ENCODE assay signal across 1 cellular context in the genomic region with DNA sequence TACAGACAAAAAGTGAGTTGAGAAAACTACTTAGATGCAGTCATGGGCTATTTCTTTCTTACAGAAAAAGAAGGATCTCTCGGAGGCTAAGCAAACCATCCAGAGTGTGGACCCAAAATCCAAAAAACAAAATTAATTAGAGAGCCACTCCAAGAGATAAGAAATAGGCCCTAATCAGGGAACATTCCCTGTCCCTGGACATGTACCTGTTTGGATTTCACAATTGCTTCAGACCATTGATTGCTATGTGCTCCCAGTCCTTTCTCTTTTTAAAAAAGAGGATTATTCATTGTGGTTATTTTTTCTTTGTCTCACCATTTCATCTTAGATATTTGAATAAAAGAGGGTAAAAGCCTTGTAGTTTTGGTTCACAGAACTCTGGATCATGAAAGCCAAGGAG.
TF ChIP-seq lines count a peak whose summit lies in the region.

No MANE protein-coding gene starts in this region.

TF ChIP-seq in HepG2, 621 proteins besides CTCF, POLR2A, EP300 and RAD21 (continued from another document):
- TF ChIP-seq, protein P1, sequence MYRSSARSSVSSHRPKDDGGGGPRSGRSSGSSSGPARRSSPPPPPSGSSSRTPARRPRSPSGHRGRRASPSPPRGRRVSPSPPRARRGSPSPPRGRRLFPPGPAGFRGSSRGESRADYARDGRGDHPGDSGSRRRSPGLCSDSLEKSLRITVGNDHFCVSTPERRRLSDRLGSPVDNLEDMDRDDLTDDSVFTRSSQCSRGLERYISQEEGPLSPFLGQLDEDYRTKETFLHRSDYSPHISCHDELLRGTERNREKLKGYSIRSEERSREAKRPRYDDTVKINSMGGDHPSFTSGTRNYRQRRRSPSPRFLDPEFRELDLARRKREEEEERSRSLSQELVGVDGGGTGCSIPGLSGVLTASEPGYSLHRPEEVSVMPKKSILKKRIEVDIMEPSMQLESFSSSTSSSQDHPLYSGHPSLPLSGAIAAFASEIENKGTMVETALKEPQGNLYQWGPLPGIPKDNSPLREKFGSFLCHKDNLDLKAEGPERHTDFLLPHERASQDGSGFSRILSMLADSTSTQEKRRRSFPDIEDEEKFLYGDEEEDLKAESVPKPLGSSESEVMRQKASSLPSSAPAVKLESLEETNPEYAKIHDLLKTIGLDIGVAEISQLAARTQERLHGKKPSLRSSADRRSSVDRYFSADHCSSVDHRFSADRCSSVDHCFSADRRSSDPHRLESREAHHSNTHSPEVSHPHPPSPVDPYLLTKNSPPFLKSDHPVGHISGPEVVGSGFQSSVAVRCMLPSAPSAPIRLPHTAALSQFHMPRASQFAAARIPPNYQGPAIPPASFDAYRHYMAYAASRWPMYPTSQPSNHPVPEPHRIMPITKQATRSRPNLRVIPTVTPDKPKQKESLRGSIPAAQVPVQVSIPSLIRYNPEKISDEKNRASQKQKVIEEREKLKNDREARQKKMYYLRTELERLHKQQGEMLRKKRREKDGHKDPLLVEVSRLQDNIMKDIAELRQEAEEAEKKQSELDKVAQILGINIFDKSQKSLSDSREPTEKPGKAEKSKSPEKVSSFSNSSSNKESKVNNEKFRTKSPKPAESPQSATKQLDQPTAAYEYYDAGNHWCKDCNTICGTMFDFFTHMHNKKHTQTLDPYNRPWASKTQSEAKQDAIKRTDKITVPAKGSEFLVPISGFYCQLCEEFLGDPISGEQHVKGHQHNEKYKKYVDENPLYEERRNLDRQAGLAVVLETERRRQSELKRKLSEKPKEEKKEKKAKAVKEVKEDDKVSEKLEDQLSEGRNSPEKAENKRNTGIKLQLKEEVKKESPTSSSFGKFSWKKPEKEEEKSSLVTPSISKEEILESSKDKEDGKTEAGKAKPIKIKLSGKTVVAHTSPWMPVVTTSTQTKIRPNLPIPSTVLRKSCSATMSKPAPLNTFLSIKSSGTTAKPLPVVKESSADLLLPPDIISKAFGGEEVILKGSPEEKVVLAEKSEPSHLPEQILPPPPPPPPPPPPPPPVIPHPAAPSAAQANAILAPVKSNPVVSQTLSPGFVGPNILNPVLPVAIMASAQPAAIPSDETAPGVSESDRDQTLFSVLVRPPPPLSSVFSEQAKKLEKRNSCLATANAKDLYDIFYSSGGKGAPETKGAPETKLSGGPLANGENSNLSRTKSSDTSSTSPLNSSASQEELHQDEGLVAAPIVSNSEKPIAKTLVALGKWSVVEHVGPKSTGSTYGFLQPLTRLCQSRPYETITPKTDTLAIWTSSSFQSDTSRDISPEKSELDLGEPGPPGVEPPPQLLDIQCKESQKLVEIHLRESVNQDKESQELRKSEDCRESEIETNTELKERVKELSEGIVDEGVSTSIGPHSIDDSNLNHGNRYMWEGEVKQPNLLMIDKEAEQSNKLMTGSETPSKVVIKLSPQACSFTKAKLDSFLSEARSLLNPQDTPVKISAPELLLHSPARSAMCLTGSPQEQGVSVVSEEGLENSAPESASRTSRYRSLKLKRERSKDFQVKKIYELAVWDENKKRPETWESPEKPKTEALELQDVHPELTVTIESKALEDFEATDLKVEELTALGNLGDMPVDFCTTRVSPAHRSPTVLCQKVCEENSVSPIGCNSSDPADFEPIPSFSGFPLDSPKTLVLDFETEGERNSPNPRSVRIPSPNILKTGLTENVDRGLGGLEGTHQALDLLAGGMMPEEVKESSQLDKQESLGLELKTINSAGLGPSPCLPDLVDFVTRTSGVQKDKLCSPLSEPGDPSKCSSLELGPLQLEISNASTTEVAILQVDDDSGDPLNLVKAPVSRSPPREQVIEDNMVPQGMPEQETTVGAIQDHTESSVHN (CRISPR knock-in tag; IDR thresholded peaks at IDR 0.05) = no peak
- TF ChIP-seq ZNF776 (CRISPR knock-in tag; IDR thresholded peaks at IDR 0.05) (no peak), NBN (conservative IDR thresholded peaks at IDR 0.05) (no peak), NFIB (CRISPR knock-in tag; IDR thresholded peaks at IDR 0.05; ENCODE audit: borderline replicate concordance) (no peak), MEIS2 (CRISPR knock-in tag; IDR thresholded peaks at IDR 0.05) (no peak)
